ENCODE assay signal across 16 cellular contexts in the genomic region with DNA sequence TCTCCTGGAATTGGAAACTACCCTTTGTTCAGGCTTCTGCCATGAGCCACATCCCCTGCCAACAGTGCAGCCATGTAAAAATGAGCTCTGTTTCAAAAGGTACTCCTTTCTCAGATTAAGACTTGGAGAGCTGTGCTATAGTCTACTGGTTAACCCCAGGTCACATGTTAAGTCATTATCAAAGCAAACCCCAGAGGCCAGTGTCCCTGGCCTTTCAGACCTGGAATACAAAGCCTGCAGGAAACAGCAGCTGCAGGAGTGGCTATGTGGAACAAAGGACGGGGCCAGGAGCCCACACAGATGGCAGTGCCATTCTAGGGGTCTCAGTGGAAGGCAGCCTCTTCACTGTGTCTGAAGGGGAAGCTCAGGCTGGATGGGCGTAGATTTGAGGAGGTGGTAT. TPM values are rescaled to one million over a fixed set of nuclear protein-coding genes. Genes with fewer than 3 reads are reported as not detected.
A peak's percentile ranks its signal among the peaks of the same experiment; 100 is the strongest.
DNase-seq lines count a peak whose midpoint lies in the region; ATAC-seq, FAIRE-seq and TF ChIP-seq lines count a peak whose summit lies in the region.
"Had no signal": no experiment of that assay in that cellular context is flagged by ENCODE, and none has a peak within 500 bp of the region (broad histone marks: within the 10 kb centered on the region; RNA-seq: fewer than 3 reads in every experiment).

No MANE protein-coding gene starts in this region.

- no CpG with 5 or more reads among the region's 2 CpGs for WGBS in H9 (ENCODE audit: extremely low coverage, insufficient read length, low lambda C conversion rate)

- no peak overlapping the region for H4K8ac ChIP-seq in H9 (replicated peaks; ENCODE audit: insufficient read length, low read depth, low read length)

- H3T11ph ChIP-seq in H9 (ENCODE audit: low read length), result no peak overlapping the region

- H3K4me1 Mint-ChIP-seq in H9, result peaks cover 26 to 30% of the 10 kb centered on the region in 2 experiments
- peaks cover 33 to 78% (median 44%) of the 10 kb centered on the region in 4 donors for H3K4me1 Mint-ChIP-seq in naive thymus-derived CD8-positive, alpha-beta T cell

- H3K23ac ChIP-seq in H9 (ENCODE audit: insufficient read length, low read depth, low read length), result no peak overlapping the region

- DNase-seq in H9 (no peak), SJCRH30 (peak; percentile 17 to 41), NCI-H345 treated with DMSO at 0.1 percent for 48 hours (lab: John Stamatoyannopoulos, UW; ENCODE audit: unreplicated experiment) (no peak), frontal cortex (ENCODE audit: low spot score in 2 of 2) (no peak), ecto neural progenitor cell (ENCODE audit: low spot score) (no peak)
- no peak for DNase-seq in naive thymus-derived CD8-positive, alpha-beta T cell
- DNase-seq: CD4-positive, alpha-beta T cell; GF-D8; MV-4-11; NCI-H1694; NCI-H2171; NCI-H524 treated with DMSO at 0.1 percent for 48 hours had no signal

- FAIRE-seq in frontal cortex (lab: Jason Lieb, UNC), result no peak
- FAIRE-seq: D721Med, H54 had no signal

- H3K4me3 ChIP-seq in BLaER1 (no peak overlapping the region), SJCRH30 (no peak overlapping the region)

- no peak overlapping the region for H3K18ac ChIP-seq in H9 (ENCODE audit: insufficient read length, low read depth, low read length)

- no peak for TF ChIP-seq CTCF in H9 (conservative IDR thresholded peaks at IDR 0.05)

- H3K4me1 ChIP-seq in BLaER1, result peaks cover 51% of the 10 kb centered on the region
- H3K4me1 ChIP-seq in H9 (ENCODE audit: insufficient read depth, low read length), result peaks cover 4% of the 10 kb centered on the region; the same call in 1 of the 2 replicates
- H3K4me1 ChIP-seq in SJCRH30, result 0 out of 2 replicates have a peak, but pooled peaks cover under 1% of the 10 kb centered on the region

- H3K9ac ChIP-seq in BLaER1, result no peak overlapping the region
- H3K9ac ChIP-seq in H9 (ENCODE audit: extremely low read depth, insufficient read length, low read length), result no peak overlapping the region

- peaks cover 93% of the 10 kb centered on the region for H3K36me3 ChIP-seq in BLaER1
- H3K36me3 ChIP-seq in SJCRH30, result peaks cover 60% of the 10 kb centered on the region

- no peaks in the 10 kb centered on the region for H3K9me3 ChIP-seq in BLaER1
- H3K9me3 ChIP-seq in H9 (ENCODE audit: control insufficient read depth, low read depth, low read length), result no peaks in the 10 kb centered on the region
- no peaks in the 10 kb centered on the region for H3K9me3 ChIP-seq in SJCRH30 (replicated peaks)

- peaks cover 3% of the 10 kb centered on the region for H3K79me1 ChIP-seq in H9 (ENCODE audit: insufficient read depth, low read depth, low read length, poor library complexity, severe bottlenecking)

- H3K56ac ChIP-seq in H9 (ENCODE audit: insufficient read length, low read depth, low read length), result no peak overlapping the region

- H4K20me1 ChIP-seq in BLaER1 (0 out of 2 replicates have a peak, but pooled peaks cover 3% of the 10 kb centered on the region), H9 (ENCODE audit: control insufficient read depth, insufficient read depth, insufficient read length) (no peaks in the 10 kb centered on the region)

- H2AFZ ChIP-seq in H9 (ENCODE audit: low read length), result no peak overlapping the region

- no peak overlapping the region for H3K27ac ChIP-seq in BLaER1
- no peak overlapping the region for H3K27ac ChIP-seq in H9 (ENCODE audit: insufficient read length, low read depth, low read length)
- no peak overlapping the region for H3K27ac ChIP-seq in SJCRH30

- ATAC-seq in naive thymus-derived CD8-positive, alpha-beta T cell, result no peak
- no peak for ATAC-seq in GM18867 (IDR thresholded peaks at IDR 0.05; ENCODE audit: unreplicated experiment)

- no peaks in the 10 kb centered on the region for H3K23me2 ChIP-seq in H9 (ENCODE audit: insufficient read length, low read depth, low read length, poor library complexity, severe bottlenecking)

- no peak overlapping the region for H2BK20ac ChIP-seq in H9 (ENCODE audit: low read depth, low read length, poor library complexity, severe bottlenecking)

- peak overlapping the region in 2 of 3 experiments; percentile 35 to 82; a peak in 3 of 7 replicates for H3K27ac Mint-ChIP-seq in H9
- H3K27ac Mint-ChIP-seq in naive thymus-derived CD8-positive, alpha-beta T cell, result peak overlapping the region in 9 of 10 donors; percentile 68 to 99 (median 98)

- POLR2A ChIA-PET in naive thymus-derived CD8-positive, alpha-beta T cell (lab: Charles Lee), result interaction anchor here (0.6 to 3.5 kb wide), 4 partner anchors 7 to 136 kb away, joined by 3 to 34 read pairs (median 4); a partner anchor contains a TSS

- H2AK5ac ChIP-seq in H9 (ENCODE audit: insufficient read length, low read length), result no peak overlapping the region

- no peaks in the 10 kb centered on the region for H3K9me3 Mint-ChIP-seq in H9
- H3K9me3 Mint-ChIP-seq in naive thymus-derived CD8-positive, alpha-beta T cell, result no peaks in the 10 kb centered on the region
- H3K9me3 Mint-ChIP-seq: CD4-positive, alpha-beta T cell had no signal

- no peaks in the 10 kb centered on the region for H3K27me3 Mint-ChIP-seq in H9 (ENCODE audit: low read depth)
- no peaks in the 10 kb centered on the region for H3K27me3 Mint-ChIP-seq in naive thymus-derived CD8-positive, alpha-beta T cell
- H3K27me3 Mint-ChIP-seq: CD4-positive, alpha-beta T cell had no signal

- 0 out of 2 replicates have a peak overlapping the region, but pooled peaks have one; percentile 0 for H3K4me2 ChIP-seq in BLaER1
- no peak overlapping the region for H3K4me2 ChIP-seq in H9 (ENCODE audit: insufficient read depth, insufficient read length, low read length)

- no peak overlapping the region for H2BK120ac ChIP-seq in H9 (ENCODE audit: low read depth, low read length, poor library complexity, severe bottlenecking)

- no peak overlapping the region for H4K5ac ChIP-seq in H9 (ENCODE audit: insufficient read length, low read depth, low read length)

- no peak overlapping the region for H3K14ac ChIP-seq in H9 (ENCODE audit: insufficient read depth, low read length)

- peaks cover 57 to 91% (median 88%) of the 10 kb centered on the region in 3 experiments for H3K36me3 Mint-ChIP-seq in H9 (ENCODE audit: insufficient read depth in 1 of 3, low read depth in 3 of 3)
- H3K36me3 Mint-ChIP-seq in naive thymus-derived CD8-positive, alpha-beta T cell, result peaks cover 0 to 33% (median 11%) of the 10 kb centered on the region in 3 donors

- H2BK12ac ChIP-seq in H9 (ENCODE audit: insufficient read length, low read depth, low read length), result no peak overlapping the region

- no peak overlapping the region for H2BK15ac ChIP-seq in H9 (ENCODE audit: low read depth, low read length)

- peak overlapping the region in 1 of 2 experiments; percentile 31; a peak in 1 of 5 replicates for H3K4me3 Mint-ChIP-seq in H9
- peak overlapping the region in 3 of 10 donors; percentile 13 to 56 (median 30) for H3K4me3 Mint-ChIP-seq in naive thymus-derived CD8-positive, alpha-beta T cell

- H3K27me3 ChIP-seq in BLaER1 (no peaks in the 10 kb centered on the region), H9 (ENCODE audit: insufficient read depth, low read length) (no peaks in the 10 kb centered on the region), SJCRH30 (no peaks in the 10 kb centered on the region)

- no peaks in the 10 kb centered on the region for H3K79me2 ChIP-seq in H9 (ENCODE audit: insufficient read depth, low read length)

- no peak overlapping the region for H2BK5ac ChIP-seq in H9 (ENCODE audit: insufficient read length, low read length)

- H3K4ac ChIP-seq in H9 (ENCODE audit: low read depth, low read length), result no peak overlapping the region

- H4K91ac ChIP-seq in H9 (ENCODE audit: insufficient read length, low read depth, low read length), result no peak overlapping the region

RNA-seq across cellular contexts. Expression of a gene that starts 6.8 kb away (rescaled TPM):
- total RNA-seq in H9 (2021) (66.5 and 72.9 TPM in 2 replicates), frontal cortex (13.9 TPM)
- total RNA-seq in SJCRH30 (2014; rRNA removed; shearing (Covaris generic)), result 33.5 and 35.2 TPM in 2 replicates
- total RNA-seq in naive thymus-derived CD8-positive, alpha-beta T cell, result 10 to 100 TPM; 73.9 to 77.8 TPM
- 10 to 100 TPM; 17.3 to 36.3 (median 20.4) TPM for polyA plus RNA-seq in naive thymus-derived CD8-positive, alpha-beta T cell

Comparison
In these comparisons a context has a peak if more than half of its experiments do, and no peak if none do; other contexts are left out.
1. DNase-seq: peak in SJCRH30 (2 of 2); none in H9 (single experiment), naive thymus-derived CD8-positive, alpha-beta T cell (0 of 10), NCI-H345 treated with DMSO at 0.1 percent for 48 hours (single experiment), frontal cortex (0 of 2) and ecto neural progenitor cell (single experiment).